Comparison of ENCODE assay signal across 21 cellular contexts in genomic region chr6:73724389-73724788, GRCh38. TPM values are rescaled to one million over a fixed set of nuclear protein-coding genes. Genes with fewer than 3 reads are reported as not detected.
DNase-seq lines count a peak whose midpoint lies in the region; ATAC-seq, FAIRE-seq and TF ChIP-seq lines count a peak whose summit lies in the region.
"Had no signal": no experiment of that assay in that cellular context is flagged by ENCODE, and none has a peak within 500 bp of the region (broad histone marks: within the 10 kb centered on the region; RNA-seq: fewer than 3 reads in every experiment).

No MANE protein-coding gene starts in this region.

- peak overlapping the region; percentile 38 for H3K27ac Mint-ChIP-seq in activated naive CD4-positive, alpha-beta T cell treated with anti-CD3 and anti-CD28 coated beads, Interleukin-2, amount 50 U/mL, for 24 hours
- H3K27ac Mint-ChIP-seq in activated naive CD4-positive, alpha-beta T cell treated with anti-CD3 and anti-CD28 coated beads, Interleukin-2, amount 50 U/mL, for 72 hours, result peak overlapping the region in 1 of 2 donors; percentile 81
- H3K27ac Mint-ChIP-seq: CD8-positive, alpha-beta T cell had no signal

- WGBS in IMR-90 (ENCODE audit: extremely low coverage in 2 of 2, insufficient read length in 1 of 2), 2 experiments, result no CpG with 5 or more reads among the region's 3 CpGs

- no peak overlapping the region for H2AK9ac ChIP-seq in IMR-90 (replicated peaks; ENCODE audit: low read depth, low read length, poor library complexity)

- TF ChIP-seq CTCF in IMR-90 (conservative IDR thresholded peaks at IDR 0.05; ENCODE audit: low read depth, low read length) (no peak), endothelial cell of umbilical vein (IDR thresholded peaks at IDR 0.05; ENCODE audit: extremely low read depth in 1 of 2, insufficient read depth in 1 of 2, low read depth in 1 of 2, low read length in 2 of 2) (no peak), keratinocyte (optimal IDR thresholded peaks at IDR 0.05 in 1 of 3, IDR thresholded peaks at IDR 0.05 in 1 of 3, conservative IDR thresholded peaks at IDR 0.05 in 1 of 3; ENCODE audit: extremely low read depth in 1 of 3, insufficient read depth in 2 of 3, low read length in 3 of 3) (no peak)

- no peak for DNase-seq in activated naive CD4-positive, alpha-beta T cell treated with anti-CD3 and anti-CD28 coated beads, Interleukin-2, amount 50 U/mL, for 72 hours (ENCODE audit: low spot score in 2 of 2)
- DNase-seq in IMR-90, result no peak
- DNase-seq in endothelial cell of umbilical vein (ENCODE audit: low read depth, low spot score), result no peak
- no peak for DNase-seq in keratinocyte (ENCODE audit: low read depth, low spot score)
- DNase-seq in NOMO-1 treated with DMSO at 0.1 percent for 48 hours (lab: John Stamatoyannopoulos, UW; ENCODE audit: unreplicated experiment), result no peak
- DNase-seq in medulla oblongata (ENCODE audit: extremely low spot score), result no peak
- no peak for DNase-seq in NCI-H69 (lab: John Stamatoyannopoulos, UW)
- DNase-seq: BE2C; CD8-positive, alpha-beta T cell; DND-41; MG63; NCI-H1417; NCI-H1694 treated with DMSO at 0.1 percent for 48 hours; NCI-H446; NCI-H526; PC-9; RPMI8226; SHP77 treated with DMSO at 0.1 percent for 48 hours had no signal

- H2BK15ac ChIP-seq in IMR-90 (ENCODE audit: low read depth, low read length), result peak overlapping the region; percentile 23; the same call in 1 of the 3 replicates

- BruUV-seq in IMR-90 (replicated peaks; lab: Mats Ljungman, UMichigan), result no TSS peak
- BruUV-seq in endothelial cell of umbilical vein (replicated peaks; lab: Mats Ljungman, UMichigan), result no TSS peak

- H3K36me3 ChIP-seq in IMR-90 (ENCODE audit: control insufficient read depth, insufficient read depth, low read length) (no peaks in the 10 kb centered on the region), endothelial cell of umbilical vein (ENCODE audit: control insufficient read depth in 2 of 2, extremely low read depth in 1 of 2, insufficient read depth in 2 of 2, low read length in 2 of 2) (peaks cover 0 to 2% of the 10 kb centered on the region in 2 experiments), keratinocyte (ENCODE audit: control insufficient read depth in 2 of 2, extremely low read depth in 1 of 2, insufficient read depth in 2 of 2, low read length in 2 of 2) (peaks cover 0 to 7% of the 10 kb centered on the region in 2 experiments)
- H3K36me3 ChIP-seq: BE2C had no signal

- no peak overlapping the region for H3K14ac ChIP-seq in IMR-90 (replicated peaks; ENCODE audit: low read depth, low read length)

- no peak overlapping the region for H3K23ac ChIP-seq in IMR-90 (ENCODE audit: low read depth, low read length)

- CTCF ChIA-PET in IMR-90 (lab: Yijun Ruan, JAX) (no interaction called here), endothelial cell of umbilical vein (lab: Charles Lee) (interaction anchor here (13.0 kb wide), 1 partner anchor 48 kb away, joined by 343 read pairs; no protein-coding TSS in a partner anchor)

- FAIRE-seq in endothelial cell of umbilical vein (lab: Jason Lieb, UNC) (no peak), keratinocyte (lab: Jason Lieb, UNC) (no peak)
- FAIRE-seq: GM12878, H54 had no signal

- in situ Hi-C loops in IMR-90 (cut with MboI; ENCODE audit: low sequenced_read_pairs), result no loop called here

- TF ChIP-seq POLR2A in IMR-90 (IDR thresholded peaks at IDR 0.05; ENCODE audit: low read depth, low read length) (no peak), endothelial cell of umbilical vein (IDR thresholded peaks at IDR 0.05; ENCODE audit: low read depth, low read length) (no peak)

- H2BK20ac ChIP-seq in IMR-90 (ENCODE audit: low read depth, low read length), result no peak overlapping the region

- peaks cover 5% of the 10 kb centered on the region for H3K4me1 ChIP-seq in IMR-90 (ENCODE audit: control insufficient read depth, insufficient read depth, low read length)
- peaks cover 18% of the 10 kb centered on the region for H3K4me1 ChIP-seq in endothelial cell of umbilical vein (ENCODE audit: control insufficient read depth, extremely low read depth, insufficient read depth, low read length)
- peaks cover 18% of the 10 kb centered on the region for H3K4me1 ChIP-seq in keratinocyte (ENCODE audit: control insufficient read depth, extremely low read depth, insufficient read depth, low read length)
- H3K4me1 ChIP-seq: BE2C had no signal

- H4K8ac ChIP-seq in IMR-90 (ENCODE audit: low read depth in 2 of 2, low read length in 2 of 2), result no peak overlapping the region

- no peak overlapping the region for H3K56ac ChIP-seq in IMR-90 (ENCODE audit: extremely low read depth, insufficient read depth, low read length)

- H3K4me3 ChIP-seq in IMR-90 (ENCODE audit: insufficient read depth, low read depth, low read length) (no peak overlapping the region), endothelial cell of umbilical vein (replicated peaks in 1 of 3; ENCODE audit: insufficient read depth in 1 of 3, low read depth in 1 of 3, low read length in 3 of 3) (no peak overlapping the region), keratinocyte (ENCODE audit: control insufficient read depth in 2 of 3, extremely low read depth in 1 of 3, insufficient read depth in 2 of 3, low read depth in 1 of 3, low read length in 3 of 3) (no peak overlapping the region)
- H3K4me3 ChIP-seq: GM12878, MG63, PC-9 had no signal

- H3K18ac ChIP-seq in IMR-90 (ENCODE audit: low read depth, low read length), result no peak overlapping the region; the same call in 1 of the 2 replicates

- H3K79me2 ChIP-seq in endothelial cell of umbilical vein (ENCODE audit: control insufficient read depth, insufficient read depth, low read length) (no peaks in the 10 kb centered on the region), keratinocyte (ENCODE audit: control insufficient read depth, insufficient read depth, low read length) (peaks cover 3% of the 10 kb centered on the region)

- H3K9me3 ChIP-seq in IMR-90 (ENCODE audit: control insufficient read depth, insufficient read depth, low read length), result no peaks in the 10 kb centered on the region
- H3K9me3 ChIP-seq in endothelial cell of umbilical vein (replicated peaks; ENCODE audit: control insufficient read depth, insufficient read depth, low read length), result no peaks in the 10 kb centered on the region
- H3K9me3 ChIP-seq in keratinocyte (ENCODE audit: control insufficient read depth, low read depth, low read length), result no peaks in the 10 kb centered on the region
- H3K9me3 ChIP-seq: BE2C, MG63 had no signal

- no peak overlapping the region for H3K4me3 Mint-ChIP-seq in activated naive CD4-positive, alpha-beta T cell treated with anti-CD3 and anti-CD28 coated beads, Interleukin-2, amount 50 U/mL, for 24 hours

- no peak overlapping the region for H4K91ac ChIP-seq in IMR-90 (ENCODE audit: insufficient read depth, low read depth, low read length)

- POLR2A ChIA-PET in IMR-90 (lab: Charles Lee; ENCODE audit: unreplicated experiment) (no interaction called here), endothelial cell of umbilical vein (lab: Charles Lee) (no interaction called here)

- no peak overlapping the region for H2BK120ac ChIP-seq in IMR-90 (ENCODE audit: low read depth, low read length)

- H3K4me1 Mint-ChIP-seq in activated naive CD4-positive, alpha-beta T cell treated with anti-CD3 and anti-CD28 coated beads, Interleukin-2, amount 50 U/mL, for 24 hours, result peaks cover 37% of the 10 kb centered on the region

- H3K9ac ChIP-seq in IMR-90 (ENCODE audit: low read depth, low read length) (no peak overlapping the region), endothelial cell of umbilical vein (replicated peaks; ENCODE audit: extremely low read depth, insufficient read depth, low read length) (no peak overlapping the region), keratinocyte (ENCODE audit: control insufficient read depth, extremely low read depth, insufficient read depth, low read length) (peak overlapping the region; percentile 44)

- dilution Hi-C loops in IMR-90 (cut with HindIII; ENCODE audit: low sequenced_read_pairs, unreplicated experiment), result no loop called here
- dilution Hi-C loops in endothelial cell of umbilical vein (cut with MboI; ENCODE audit: extremely low pct_ligation_motif_present, low sequenced_read_pairs), result no loop called here
- dilution Hi-C loops in keratinocyte (cut with MboI; ENCODE audit: extremely low pct_ligation_motif_present, low sequenced_read_pairs), result no loop called here

- peak overlapping the region; percentile 48; the same call in 1 of the 2 replicates for H2AK5ac ChIP-seq in IMR-90 (ENCODE audit: low read depth, low read length)

- H3K79me1 ChIP-seq in IMR-90 (ENCODE audit: low read depth in 1 of 2, low read length in 2 of 2), result peaks cover 6 to 21% of the 10 kb centered on the region in 2 experiments; a peak in 3 of 4 replicates

- no peak overlapping the region for H4K5ac ChIP-seq in IMR-90 (ENCODE audit: low read depth, low read length)

- H4K20me1 ChIP-seq in IMR-90 (ENCODE audit: insufficient read depth, low read length) (no peaks in the 10 kb centered on the region), endothelial cell of umbilical vein (replicated peaks; ENCODE audit: control insufficient read depth, extremely low read depth, insufficient read depth, low read length) (no peaks in the 10 kb centered on the region), keratinocyte (ENCODE audit: control insufficient read depth, extremely low read depth, insufficient read depth, low read length) (no peaks in the 10 kb centered on the region)

- no peak for ATAC-seq in activated naive CD4-positive, alpha-beta T cell treated with anti-CD3 and anti-CD28 coated beads, Interleukin-2, amount 50 U/mL, for 72 hours
- ATAC-seq in IMR-90 (ENCODE audit: low read depth), result no peak

- H3K4ac ChIP-seq in IMR-90 (ENCODE audit: low read depth, low read length), result no peak overlapping the region

- H3K36me3 Mint-ChIP-seq in activated naive CD4-positive, alpha-beta T cell treated with anti-CD3 and anti-CD28 coated beads, Interleukin-2, amount 50 U/mL, for 24 hours, result peaks cover 4% of the 10 kb centered on the region
- peaks cover 0 to 36% of the 10 kb centered on the region in 2 donors for H3K36me3 Mint-ChIP-seq in activated naive CD4-positive, alpha-beta T cell treated with anti-CD3 and anti-CD28 coated beads, Interleukin-2, amount 50 U/mL, for 72 hours
- H3K36me3 Mint-ChIP-seq: CD8-positive, alpha-beta T cell had no signal

- H3K9me1 ChIP-seq in IMR-90 (ENCODE audit: insufficient read depth, low read length) (peaks cover 10% of the 10 kb centered on the region), endothelial cell of umbilical vein (replicated peaks; ENCODE audit: control insufficient read depth, extremely low read depth, insufficient read depth, low read length) (no peaks in the 10 kb centered on the region), keratinocyte (ENCODE audit: control insufficient read depth, extremely low read depth, insufficient read depth, low read length) (no peaks in the 10 kb centered on the region)

- no peaks in the 10 kb centered on the region for H3K9me3 Mint-ChIP-seq in activated naive CD4-positive, alpha-beta T cell treated with anti-CD3 and anti-CD28 coated beads, Interleukin-2, amount 50 U/mL, for 24 hours
- H3K9me3 Mint-ChIP-seq in activated naive CD4-positive, alpha-beta T cell treated with anti-CD3 and anti-CD28 coated beads, Interleukin-2, amount 50 U/mL, for 72 hours, result no peaks in the 10 kb centered on the region
- H3K9me3 Mint-ChIP-seq: CD8-positive, alpha-beta T cell had no signal

- H3K27ac ChIP-seq in IMR-90 (ENCODE audit: insufficient read depth, low read length) (no peak overlapping the region), endothelial cell of umbilical vein (ENCODE audit: insufficient read depth, low read depth, low read length) (peak overlapping the region; percentile 22), keratinocyte (ENCODE audit: control insufficient read depth, insufficient read depth, low read length) (peak overlapping the region; percentile 61)
- H3K27ac ChIP-seq: PC-9 had no signal

- H2AFZ ChIP-seq in IMR-90 (replicated peaks; ENCODE audit: low read length, poor library complexity) (no peak overlapping the region), endothelial cell of umbilical vein (ENCODE audit: low read depth, low read length) (no peak overlapping the region), keratinocyte (ENCODE audit: control insufficient read depth, low read length) (no peak overlapping the region)
- H2AFZ ChIP-seq: PC-9 had no signal

- no peaks in the 10 kb centered on the region for H3K27me3 ChIP-seq in IMR-90 (ENCODE audit: control insufficient read depth, insufficient read depth, low read length)
- H3K27me3 ChIP-seq in endothelial cell of umbilical vein (ENCODE audit: control insufficient read depth in 2 of 2, insufficient read depth in 2 of 2, low read length in 2 of 2), result no peaks in the 10 kb centered on the region
- H3K27me3 ChIP-seq in keratinocyte (ENCODE audit: control insufficient read depth, extremely low read depth, insufficient read depth, low read length), result no peaks in the 10 kb centered on the region
- H3K27me3 ChIP-seq: BE2C, MG63 had no signal

- no peak overlapping the region for H2BK5ac ChIP-seq in IMR-90 (ENCODE audit: low read depth, low read length, poor library complexity, severe bottlenecking)

- intact Hi-C loops in IMR-90 (cut with micrococcal nuclease), result no loop called here
- intact Hi-C loops in endothelial cell of umbilical vein (cut with micrococcal nuclease), result no loop called here

- no peak for TF ChIP-seq RAD21 in IMR-90 (IDR thresholded peaks at IDR 0.05; ENCODE audit: low read length)

- H3K27me3 Mint-ChIP-seq in activated naive CD4-positive, alpha-beta T cell treated with anti-CD3 and anti-CD28 coated beads, Interleukin-2, amount 50 U/mL, for 24 hours, result no peaks in the 10 kb centered on the region

- H3K4me2 ChIP-seq in IMR-90 (ENCODE audit: low read depth, low read length), result no peak overlapping the region
- no peak overlapping the region for H3K4me2 ChIP-seq in endothelial cell of umbilical vein (ENCODE audit: insufficient read depth, low read length)
- H3K4me2 ChIP-seq in keratinocyte (ENCODE audit: control insufficient read depth, extremely low read depth, insufficient read depth, low read depth, low read length), result peak overlapping the region; percentile 13
- H3K4me2 ChIP-seq: PC-9 had no signal

RNA-seq across cellular contexts. Expression of gene CD109, which starts 28.4 kb away (rescaled TPM):
- total RNA-seq in activated naive CD4-positive, alpha-beta T cell treated with anti-CD3 and anti-CD28 coated beads, Interleukin-2, amount 50 U/mL, for 72 hours, result 10 to 100 TPM; 15.4 to 30.3 TPM
- total RNA-seq in IMR-90 (2012; rRNA removed) (5.0 and 7.2 TPM in 2 replicates), endothelial cell of umbilical vein (86.2 and 107 TPM in 2 replicates)
- polyA plus RNA-seq in IMR-90 (2012; rRNA removed) (2.6 and 3.6 TPM in 2 replicates), endothelial cell of umbilical vein (26.3 and 33.9 TPM in 2 replicates), keratinocyte (43.8 to 66.1 TPM (median 58.2 TPM) in 3 replicates)
- polyA plus RNA-seq in IMR-90 (2012; cell fraction: cytosol; rRNA removed), result 0.88 and 1.2 TPM in 2 replicates
- 0.77 and 3.6 TPM in 2 replicates for polyA plus RNA-seq in IMR-90 (2012; cell fraction: nucleus; rRNA removed; ENCODE audit: low replicate concordance)
- polyA plus RNA-seq in endothelial cell of umbilical vein (2011; cell fraction: cytosol; rRNA removed), result 19.5 and 21.2 TPM in 2 replicates
- polyA plus RNA-seq in endothelial cell of umbilical vein (2011; cell fraction: nucleus; rRNA removed), result 27.6 and 38.5 TPM in 2 replicates
- polyA plus RNA-seq in endothelial cell of umbilical vein (2012), result 46.3 and 67.0 TPM in 2 replicates
- polyA minus RNA-seq in endothelial cell of umbilical vein (63.8 and 67.5 TPM in 2 replicates), keratinocyte (13.0 to 76.8 TPM (median 73.8 TPM) in 3 replicates)
- polyA minus RNA-seq in endothelial cell of umbilical vein (2011; cell fraction: cytosol; rRNA and poly(A)+ RNA removed), result 13.1 TPM
- polyA minus RNA-seq in endothelial cell of umbilical vein (2011; cell fraction: nucleus; rRNA and poly(A)+ RNA removed), result 53.7 and 74.6 TPM in 2 replicates
- polyA plus RNA-seq in keratinocyte (2011; ENCODE audit: low read depth), result 14.2 TPM
- 9.5 and 18.3 TPM in 2 replicates for polyA plus RNA-seq in keratinocyte (2011; cell fraction: cytosol; rRNA removed)
- 75.2 and 95.5 TPM in 2 replicates for polyA plus RNA-seq in keratinocyte (2011; cell fraction: nucleus; rRNA removed)
- 20.4 and 34.9 TPM in 2 replicates for polyA plus RNA-seq in keratinocyte (2012; ENCODE audit: low replicate concordance)
- polyA minus RNA-seq in keratinocyte (2011; cell fraction: cytosol; rRNA and poly(A)+ RNA removed), result 29.4 TPM
- 151 and 289 TPM in 2 replicates for polyA minus RNA-seq in keratinocyte (2011; cell fraction: nucleus; rRNA and poly(A)+ RNA removed)
